Comparison of ENCODE assay signal across 8 cellular contexts in genomic region chr7:73738612-73739386, GRCh38. TPM values are rescaled to one million over a fixed set of nuclear protein-coding genes. Genes with fewer than 3 reads are reported as not detected.
DNase-seq lines count a peak whose midpoint lies in the region; ATAC-seq and TF ChIP-seq lines count a peak whose summit lies in the region.

ABHD11 (minus strand) TSS chr7:73738802; CDS start chr7:73738770, 32 bp downstream.

- H3K36me3 ChIP-seq in SU-DHL-6 (ENCODE audit: low read length) (no peaks in the 10 kb centered on the region), ovary (no peaks in the 10 kb centered on the region), thyroid gland (peaks cover 17 to 18% of the 10 kb centered on the region in 2 donors)

- intact Hi-C loops in head of caudate nucleus (cut with DNase I): loop anchor here (5.0 kb wide), 1 partner anchor 104 kb away; the partner anchor contains the start of gene METTL27
- intact Hi-C loops in ovary (cut with DNase I): loop anchor here in 2 of 4 donors (10.0 kb wide), 2 partner anchors 106 to 116 kb away; partner anchors contain the start of gene METTL27 (in 1 of the 2)
- intact Hi-C loops in thyroid gland (cut with DNase I): loop anchor here (5.0 kb wide), 1 partner anchor 114 kb away; no protein-coding TSS in a partner anchor

- peaks cover 1% of the 10 kb centered on the region for H3K36me3 Mint-ChIP-seq in activated naive CD8-positive, alpha-beta T cell treated with anti-CD3 and anti-CD28 coated beads, Interleukin-2, amount 10 ng/mL, durations not matched to agents 7 days and 5 days

- peak within 1 kb of the TSS; percentile 97 for H3K4me2 ChIP-seq in SU-DHL-6 (ENCODE audit: low read depth, low read length, poor library complexity, severe bottlenecking)

- H3K9me3 ChIP-seq in SU-DHL-6 (ENCODE audit: insufficient read depth, low read length): no peaks in the 10 kb centered on the region
- H3K9me3 ChIP-seq in ovary: no peaks in the 10 kb centered on the region
- H3K9me3 ChIP-seq in thyroid gland: no peaks in the 10 kb centered on the region

- H3K27ac Mint-ChIP-seq in activated naive CD8-positive, alpha-beta T cell treated with anti-CD3 and anti-CD28 coated beads, Interleukin-2, amount 10 ng/mL, durations not matched to agents 7 days and 5 days: peak within 1 kb of the TSS; percentile 98

- peaks cover 16% of the 10 kb centered on the region for H3K4me1 Mint-ChIP-seq in activated naive CD8-positive, alpha-beta T cell treated with anti-CD3 and anti-CD28 coated beads, Interleukin-2, amount 10 ng/mL, durations not matched to agents 7 days and 5 days

- H3K27ac ChIP-seq in SU-DHL-6 (ENCODE audit: low read depth, low read length) (peak within 1 kb of the TSS; percentile 74), ovary (peak within 1 kb of the TSS; percentile 76 to 93), thyroid gland (peak within 1 kb of the TSS; percentile 98 to 100 (median 99))

- H4K20me1 ChIP-seq in SU-DHL-6 (ENCODE audit: low read depth, low read length): 0 out of 2 replicates have a peak, but pooled peaks cover 3% of the 10 kb centered on the region

- H3K9ac ChIP-seq in SU-DHL-6 (ENCODE audit: low read length): peak within 1 kb of the TSS; percentile 97

- H3F3A ChIP-seq in SU-DHL-6 (ENCODE audit: insufficient read depth): 0 out of 2 replicates have a peak, but pooled peaks cover 4% of the 10 kb centered on the region

- no peak for TF ChIP-seq CTCF in GM12865 (IDR thresholded peaks at IDR 0.05; ENCODE audit: insufficient read depth, low read depth, low read length, missing control alignments)
- TF ChIP-seq CTCF in SU-DHL-6 (IDR thresholded peaks at IDR 0.05; ENCODE audit: insufficient read depth, low read length, poor library complexity, severe bottlenecking): no peak
- TF ChIP-seq CTCF in ovary (IDR thresholded peaks at IDR 0.05): peak in 1 of 3 donors; percentile 8
- no peak for TF ChIP-seq CTCF in thyroid gland (IDR thresholded peaks at IDR 0.05)

- peaks cover 2% of the 10 kb centered on the region for H3K27me3 Mint-ChIP-seq in activated naive CD8-positive, alpha-beta T cell treated with anti-CD3 and anti-CD28 coated beads, Interleukin-2, amount 10 ng/mL, durations not matched to agents 7 days and 5 days

- H3K4me1 ChIP-seq in ovary (ENCODE audit: insufficient read depth): peaks cover 6% of the 10 kb centered on the region
- peaks cover 47 to 71% of the 10 kb centered on the region in 2 donors for H3K4me1 ChIP-seq in thyroid gland

- peak within 1 kb of the TSS; percentile 82 for H2AFZ ChIP-seq in SU-DHL-6 (ENCODE audit: low read depth, low read length, severe bottlenecking)

- H3K9me2 ChIP-seq in SU-DHL-6 (replicated peaks; ENCODE audit: insufficient read depth, low read length): no peaks in the 10 kb centered on the region

- ATAC-seq in HG02759 (IDR thresholded peaks at IDR 0.05; ENCODE audit: unreplicated experiment): peak; percentile 89
- peak; percentile 79 for ATAC-seq in activated naive CD8-positive, alpha-beta T cell treated with anti-CD3 and anti-CD28 coated beads, Interleukin-2, amount 10 ng/mL, durations not matched to agents 7 days and 5 days (ENCODE audit: low read depth)

- peaks cover 9% of the 10 kb centered on the region; the same call in 1 of the 2 replicates for H3K79me2 ChIP-seq in SU-DHL-6 (ENCODE audit: insufficient read depth, low read length)

- TF ChIP-seq POLR2A in ovary (IDR thresholded peaks at IDR 0.05) (peak; percentile 97), thyroid gland (IDR thresholded peaks at IDR 0.05) (peak; percentile 91 to 98)

- no peaks in the 10 kb centered on the region for H3K9me3 Mint-ChIP-seq in activated naive CD8-positive, alpha-beta T cell treated with anti-CD3 and anti-CD28 coated beads, Interleukin-2, amount 10 ng/mL, durations not matched to agents 7 days and 5 days

- H3K27me3 ChIP-seq in SU-DHL-6 (ENCODE audit: low read length) (no peaks in the 10 kb centered on the region), ovary (no peaks in the 10 kb centered on the region), thyroid gland (no peaks in the 10 kb centered on the region)

- peak; percentile 26 for TF ChIP-seq EP300 in ovary (IDR thresholded peaks at IDR 0.05)

- H3K4me3 ChIP-seq in GM12865 (ENCODE audit: low read depth, low read length): peak within 1 kb of the TSS; percentile 95
- peak within 1 kb of the TSS; percentile 97 for H3K4me3 ChIP-seq in SU-DHL-6 (ENCODE audit: insufficient read depth, low read length, poor library complexity, severe bottlenecking)
- H3K4me3 ChIP-seq in ovary: peak within 1 kb of the TSS; percentile 56
- H3K4me3 ChIP-seq in thyroid gland (replicated peaks in 1 of 3): peak within 1 kb of the TSS; percentile 61 to 87 (median 79)

- DNase-seq in GM12865 (ENCODE audit: low read depth) (peak; percentile 99), NCI-H1417 (lab: John Stamatoyannopoulos, UW) (peak; percentile 99), head of caudate nucleus (peak; percentile 98 to 100 (median 99)), ovary (peak; percentile 97 to 100 (median 99)), thyroid gland (peak; percentile 97 to 98)
- DNase-seq in activated naive CD8-positive, alpha-beta T cell treated with anti-CD3 and anti-CD28 coated beads, Interleukin-2, amount 10 ng/mL, durations not matched to agents 7 days and 5 days: peak; percentile 98

- H3K4me3 Mint-ChIP-seq in activated naive CD8-positive, alpha-beta T cell treated with anti-CD3 and anti-CD28 coated beads, Interleukin-2, amount 10 ng/mL, durations not matched to agents 7 days and 5 days: peak within 1 kb of the TSS; percentile 97

- POLR2A ChIA-PET in activated naive CD8-positive, alpha-beta T cell treated with anti-CD3 and anti-CD28 coated beads, Interleukin-2, amount 10 ng/mL, durations not matched to agents 7 days and 5 days (lab: Charles Lee): interaction anchor here (0.9 to 1.7 kb wide), 7 partner anchors 19 to 217 kb away, joined by 3 to 10 read pairs (median 5); partner anchors contain the start of genes BAZ1B, BCL7B and STX1A

- WGBS in ovary, 3 donors: 0 to 1% (median 1%) methylated on average over 82 to 84 of the region's 84 CpGs
- 0 to 1% methylated on average over 50 to 51 of the region's 84 CpGs for WGBS in thyroid gland, 2 donors

RNA-seq across cellular contexts. Expression of gene ABHD11, which starts in this region (rescaled TPM):
- total RNA-seq in activated naive CD8-positive, alpha-beta T cell treated with anti-CD3 and anti-CD28 coated beads, Interleukin-2, amount 10 ng/mL, durations not matched to agents 7 days and 5 days: 10 to 100 TPM; 23.4 to 24.7 TPM
- total RNA-seq in ovary (10 to 100 TPM in 4 of 7 donors, 1 to 10 TPM in 3; 8.0 to 34.6 (median 11.4) TPM), thyroid gland (10 to 100 TPM; 39.5 to 75.8 (median 67.1) TPM)
- polyA plus RNA-seq in ovary: 10 to 100 TPM; 10.7 to 11.9 TPM

Comparison
In these comparisons a context has a peak if more than half of its experiments do, and no peak if none do; other contexts are left out.
1. Peak in every context shown above with its lines: DNase-seq, ATAC-seq, H3K4me3 ChIP-seq and H3K27ac ChIP-seq.